In the genomic region with DNA sequence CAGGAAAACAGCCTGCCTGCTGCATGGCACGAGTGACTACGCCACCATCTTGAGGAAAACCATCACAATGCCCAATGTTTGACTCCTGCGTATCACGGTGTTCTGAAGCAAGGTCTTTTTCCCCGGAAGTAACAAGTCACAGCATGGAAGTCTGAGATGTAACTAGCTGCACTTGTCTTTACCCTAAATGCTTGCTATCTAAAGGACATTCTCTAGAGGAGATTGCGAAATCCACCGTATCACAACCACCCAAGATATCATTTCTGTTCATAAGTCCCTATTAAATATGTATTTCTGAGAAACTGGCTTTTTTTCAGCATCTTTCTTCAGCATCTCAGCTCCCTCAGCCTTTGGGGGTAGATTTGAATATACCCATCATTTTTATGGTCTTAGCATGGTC, we compare ENCODE assay signal across 26 cellular contexts.
"Had no signal": no experiment of that assay in that cellular context is flagged by ENCODE, and none has a peak within 500 bp of the region (broad histone marks: within the 10 kb centered on the region; RNA-seq: fewer than 3 reads in every experiment).

No MANE protein-coding gene starts in this region.

- H3K4me1 ChIP-seq: left ventricle myocardium inferior, right atrium auricular region, stomach, testis, thyroid gland, transverse colon, upper lobe of left lung, vagina had no signal

- H3K9ac ChIP-seq: neural progenitor cell had no signal

- DNase-seq: islet precursor cell; left ventricle myocardium inferior; mesendoderm; naive B cell; natural killer cell; nephron progenitor cell; occipital lobe; ovary; stimulated activated CD4-positive, alpha-beta T cell treated with anti-CD3 and anti-CD28 coated beads, Interleukin-12 subunit alpha, Interleukin-12 subunit beta, amount 100 ng/mL, for 4 hours; stimulated activated CD4-positive, alpha-beta T cell treated with anti-CD3 and anti-CD28 coated beads, Interleukin-15, amount 100 ng/mL, for 24 hours; stimulated activated CD4-positive, alpha-beta T cell treated with anti-CD3 and anti-CD28 coated beads, Interleukin-2, amount 100 ng/mL, for 24 hours; stimulated activated CD4-positive, alpha-beta T cell treated with anti-CD3 and anti-CD28 coated beads, Interleukin-4, amount 100 ng/mL, for 1 hour; stimulated activated naive B cell treated with anti-CD40 and anti-IgM and Interleukin-4, amounts not matched to agents 10 μg/mL and 1 μg/mL and 100 μg/mL, for 72 hours; stimulated activated naive CD8-positive, alpha-beta T cell treated with anti-CD3 and anti-CD28 coated beads, Interleukin-15, Interleukin-2, amounts not matched to agents 100 U/mL and 50 U/mL, for 24 hours; stomach; testis; thyroid gland; transverse colon; upper lobe of left lung had no signal

- H3K9me3 ChIP-seq: left ventricle myocardium inferior, neutrophil, ovary, right atrium auricular region, stomach, testis, thyroid gland, transverse colon, upper lobe of left lung, vagina had no signal

- H3K27me3 ChIP-seq: neural progenitor cell, neutrophil, ovary, right atrium auricular region, stomach, testis, thyroid gland, transverse colon, upper lobe of left lung, vagina had no signal

- H3K4me2 ChIP-seq: neural progenitor cell had no signal

- H2AFZ ChIP-seq: neural progenitor cell had no signal

- H3K27ac ChIP-seq: left ventricle myocardium inferior, neural progenitor cell, neutrophil, ovary, right atrium auricular region, skin epidermis, stomach, testis, thyroid gland, transverse colon, upper lobe of left lung, vagina had no signal

- H3K4me3 ChIP-seq: left ventricle myocardium inferior, lung, neural progenitor cell, ovary, right atrium auricular region, skin epidermis, stomach, testis, thyroid gland, transverse colon, upper lobe of left lung, vagina had no signal

- ATAC-seq: natural killer cell; sciatic nerve; stimulated activated naive B cell treated with anti-CD40 and anti-IgM and Interleukin-4, amounts not matched to agents 10 μg/mL and 1 μg/mL and 100 μg/mL, for 72 hours; stimulated activated naive CD8-positive, alpha-beta T cell treated with anti-CD3 and anti-CD28 coated beads, Interleukin-15, Interleukin-2, amounts not matched to agents 100 U/mL and 50 U/mL, for 24 hours had no signal

- H3K36me3 ChIP-seq: left ventricle myocardium inferior, neural progenitor cell, neutrophil, ovary, right atrium auricular region, stomach, thyroid gland, transverse colon, upper lobe of left lung, vagina had no signal
